ENCODE assay signal across 1 cellular context in genomic region chr1:18649713-18650370, GRCh38.
TF ChIP-seq lines count a peak whose summit lies in the region.

No MANE protein-coding gene starts in this region.

TF ChIP-seq in HepG2, 621 proteins besides CTCF, POLR2A, EP300 and RAD21 (continued from another document):
- no peak for TF ChIP-seq ATAD3A (CRISPR knock-in tag; IDR thresholded peaks at IDR 0.05)
- no peak for TF ChIP-seq SMAD1 (CRISPR knock-in tag; IDR thresholded peaks at IDR 0.05; ENCODE audit: borderline replicate concordance, low read depth)
- TF ChIP-seq, protein P1, sequence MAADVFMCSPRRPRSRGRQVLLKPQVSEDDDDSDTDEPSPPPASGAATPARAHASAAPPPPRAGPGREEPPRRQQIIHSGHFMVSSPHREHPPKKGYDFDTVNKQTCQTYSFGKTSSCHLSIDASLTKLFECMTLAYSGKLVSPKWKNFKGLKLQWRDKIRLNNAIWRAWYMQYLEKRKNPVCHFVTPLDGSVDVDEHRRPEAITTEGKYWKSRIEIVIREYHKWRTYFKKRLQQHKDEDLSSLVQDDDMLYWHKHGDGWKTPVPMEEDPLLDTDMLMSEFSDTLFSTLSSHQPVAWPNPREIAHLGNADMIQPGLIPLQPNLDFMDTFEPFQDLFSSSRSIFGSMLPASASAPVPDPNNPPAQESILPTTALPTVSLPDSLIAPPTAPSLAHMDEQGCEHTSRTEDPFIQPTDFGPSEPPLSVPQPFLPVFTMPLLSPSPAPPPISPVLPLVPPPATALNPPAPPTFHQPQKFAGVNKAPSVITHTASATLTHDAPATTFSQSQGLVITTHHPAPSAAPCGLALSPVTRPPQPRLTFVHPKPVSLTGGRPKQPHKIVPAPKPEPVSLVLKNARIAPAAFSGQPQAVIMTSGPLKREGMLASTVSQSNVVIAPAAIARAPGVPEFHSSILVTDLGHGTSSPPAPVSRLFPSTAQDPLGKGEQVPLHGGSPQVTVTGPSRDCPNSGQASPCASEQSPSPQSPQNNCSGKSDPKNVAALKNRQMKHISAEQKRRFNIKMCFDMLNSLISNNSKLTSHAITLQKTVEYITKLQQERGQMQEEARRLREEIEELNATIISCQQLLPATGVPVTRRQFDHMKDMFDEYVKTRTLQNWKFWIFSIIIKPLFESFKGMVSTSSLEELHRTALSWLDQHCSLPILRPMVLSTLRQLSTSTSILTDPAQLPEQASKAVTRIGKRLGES (CRISPR knock-in tag; IDR thresholded peaks at IDR 0.05; ENCODE audit: borderline replicate concordance): no peak
- no peak for TF ChIP-seq HIVEP1 (CRISPR knock-in tag; IDR thresholded peaks at IDR 0.05)
- TF ChIP-seq, protein P2, sequence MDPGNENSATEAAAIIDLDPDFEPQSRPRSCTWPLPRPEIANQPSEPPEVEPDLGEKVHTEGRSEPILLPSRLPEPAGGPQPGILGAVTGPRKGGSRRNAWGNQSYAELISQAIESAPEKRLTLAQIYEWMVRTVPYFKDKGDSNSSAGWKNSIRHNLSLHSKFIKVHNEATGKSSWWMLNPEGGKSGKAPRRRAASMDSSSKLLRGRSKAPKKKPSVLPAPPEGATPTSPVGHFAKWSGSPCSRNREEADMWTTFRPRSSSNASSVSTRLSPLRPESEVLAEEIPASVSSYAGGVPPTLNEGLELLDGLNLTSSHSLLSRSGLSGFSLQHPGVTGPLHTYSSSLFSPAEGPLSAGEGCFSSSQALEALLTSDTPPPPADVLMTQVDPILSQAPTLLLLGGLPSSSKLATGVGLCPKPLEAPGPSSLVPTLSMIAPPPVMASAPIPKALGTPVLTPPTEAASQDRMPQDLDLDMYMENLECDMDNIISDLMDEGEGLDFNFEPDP (CRISPR knock-in tag; conservative IDR thresholded peaks at IDR 0.05): no peak
- TF ChIP-seq HMG20A (CRISPR knock-in tag; IDR thresholded peaks at IDR 0.05; ENCODE audit: borderline replicate concordance): no peak
- no peak for TF ChIP-seq ZBTB1 (CRISPR knock-in tag; IDR thresholded peaks at IDR 0.05; ENCODE audit: borderline replicate concordance)
- TF ChIP-seq MED1 (CRISPR knock-in tag; IDR thresholded peaks at IDR 0.05): no peak
- TF ChIP-seq ZNF776 (CRISPR knock-in tag; IDR thresholded peaks at IDR 0.05): no peak
- no peak for TF ChIP-seq GLI4 (CRISPR knock-in tag; IDR thresholded peaks at IDR 0.05; ENCODE audit: borderline replicate concordance)
- TF ChIP-seq WIZ (CRISPR knock-in tag; IDR thresholded peaks at IDR 0.05): no peak
- TF ChIP-seq SALL1 (CRISPR knock-in tag; IDR thresholded peaks at IDR 0.05): no peak
TF ChIP-seq in HepG2: peak in this region for 0.
